ENCODE assay signal across 27 cellular contexts in genomic region chr11:131824766-131825165, GRCh38.
DNase-seq lines count a peak whose midpoint lies in the region; ATAC-seq, FAIRE-seq and TF ChIP-seq lines count a peak whose summit lies in the region.
"Had no signal": no experiment of that assay in that cellular context is flagged by ENCODE, and none has a peak within 500 bp of the region (broad histone marks: within the 10 kb centered on the region; RNA-seq: fewer than 3 reads in every experiment).

No MANE protein-coding gene starts in this region.

- TF ChIP-seq EP300 in HepG2 (IDR thresholded peaks at IDR 0.05; ENCODE audit: low read depth in 2 of 2, low read length in 2 of 2): no peak
- TF ChIP-seq EP300 in HepG2 (CRISPR knock-in tag; IDR thresholded peaks at IDR 0.05; ENCODE audit: borderline replicate concordance): no peak

- CTCF ChIA-PET in HepG2 (lab: Yijun Ruan, JAX; ENCODE audit: low intra/inter-chr PET ratio, low total read pairs): no interaction called here

- H4K20me1 ChIP-seq in HepG2 (ENCODE audit: insufficient read depth, low read length): no peaks in the 10 kb centered on the region

- TF ChIP-seq CTCF in left ventricle myocardium inferior (IDR thresholded peaks at IDR 0.05; ENCODE audit: borderline replicate concordance) (no peak), bronchial epithelial cell (IDR thresholded peaks at IDR 0.05; ENCODE audit: insufficient read depth, low read length, severe bottlenecking) (no peak), HepG2 (CRISPR knock-in tag; IDR thresholded peaks at IDR 0.05) (no peak)

- H3K27me3 ChIP-seq in left ventricle myocardium inferior (ENCODE audit: low read depth): peaks cover 69% of the 10 kb centered on the region
- H3K27me3 ChIP-seq in bronchial epithelial cell (ENCODE audit: control insufficient read depth, insufficient read depth, low read length): peaks cover 2% of the 10 kb centered on the region
- no peaks in the 10 kb centered on the region for H3K27me3 ChIP-seq in HepG2 (ENCODE audit: control insufficient read depth in 1 of 2, insufficient read depth in 2 of 2, low read length in 2 of 2)
- H3K27me3 ChIP-seq: SJCRH30 had no signal

- FAIRE-seq in bronchial epithelial cell (lab: Jason Lieb, UNC) (no peak), HepG2 (lab: Jason Lieb, UNC) (no peak)
- FAIRE-seq: GM12891 had no signal

- no peak overlapping the region for H2AFZ ChIP-seq in HepG2 (ENCODE audit: low read length)

- intact Hi-C loops in Right ventricle myocardium superior (cut with DNase I) (no loop called here), left ventricle myocardium inferior (cut with micrococcal nuclease) (no loop called here), HepG2 (cut with micrococcal nuclease; ENCODE audit: unreplicated experiment) (no loop called here)

- H3K36me3 ChIP-seq in left ventricle myocardium inferior (no peaks in the 10 kb centered on the region), bronchial epithelial cell (ENCODE audit: control insufficient read depth, insufficient read depth, low read length) (no peaks in the 10 kb centered on the region), HepG2 (replicated peaks in 1 of 2; ENCODE audit: control insufficient read depth in 1 of 2, insufficient read depth in 2 of 2, low read length in 2 of 2) (no peaks in the 10 kb centered on the region)
- H3K36me3 ChIP-seq: breast epithelium, heart right ventricle, SJCRH30 had no signal

- H3K4me3 ChIP-seq in left ventricle myocardium inferior (no peak overlapping the region), bronchial epithelial cell (ENCODE audit: low read depth, low read length) (no peak overlapping the region), HepG2 (replicated peaks in 1 of 3; ENCODE audit: insufficient read depth in 1 of 3, low read depth in 2 of 3, low read length in 3 of 3) (no peak overlapping the region)
- H3K4me3 ChIP-seq: breast epithelium, heart right ventricle, SJCRH30, smooth muscle cell had no signal

- no peak overlapping the region for H3K9ac ChIP-seq in HepG2 (ENCODE audit: insufficient read depth, low read depth, low read length)

- BruUV-seq in HepG2 (replicated peaks; lab: Mats Ljungman, UMichigan): no TSS peak

- no peak overlapping the region for H3K4me2 ChIP-seq in HepG2 (ENCODE audit: low read depth, low read length)
- H3K4me2 ChIP-seq: smooth muscle cell had no signal

- H3K4me1 ChIP-seq in left ventricle myocardium inferior (no peaks in the 10 kb centered on the region), HepG2 (ENCODE audit: insufficient read depth, low read length) (peaks cover 8% of the 10 kb centered on the region; the same call in 1 of the 2 replicates)
- H3K4me1 ChIP-seq: breast epithelium, SJCRH30 had no signal

- no peaks in the 10 kb centered on the region for H3K36me3 Mint-ChIP-seq in activated naive CD8-positive, alpha-beta T cell treated with anti-CD3 and anti-CD28 coated beads, Interleukin-2, amount 50 U/mL, for 24 hours (ENCODE audit: low read depth)
- H3K36me3 Mint-ChIP-seq: activated naive CD8-positive, alpha-beta T cell treated with anti-CD3 and anti-CD28 coated beads for 36 hours; CD14-positive monocyte; memory B cell; natural killer cell treated with Interleukin-12 subunit alpha and Interleukin-12 subunit beta and Interleukin-15 and Interleukin-18, amount 100 ng/mL, for 72 hours; WTC11 had no signal

- no peak overlapping the region for H3K27ac ChIP-seq in left ventricle myocardium inferior (replicated peaks)
- no peak overlapping the region for H3K27ac ChIP-seq in HepG2 (ENCODE audit: extremely low read length, insufficient read depth, low read length)
- H3K27ac ChIP-seq: SJCRH30 had no signal

- TF ChIP-seq POLR2A in HepG2 (IDR thresholded peaks at IDR 0.05; ENCODE audit: insufficient read depth in 1 of 2, low read depth in 2 of 2, low read length in 2 of 2): no peak

- H3K4me3 Mint-ChIP-seq in activated naive CD8-positive, alpha-beta T cell treated with anti-CD3 and anti-CD28 coated beads, Interleukin-2, amount 50 U/mL, for 24 hours: no peak overlapping the region
- H3K4me3 Mint-ChIP-seq: activated CD8-positive, alpha-beta T cell treated with anti-CD3 and anti-CD28 coated beads for 36 hours; activated naive CD8-positive, alpha-beta T cell treated with anti-CD3 and anti-CD28 coated beads for 36 hours; memory B cell; natural killer cell treated with Interleukin-12 subunit alpha and Interleukin-12 subunit beta and Interleukin-15 and Interleukin-18, amount 100 ng/mL, for 72 hours; WTC11 had no signal

- ATAC-seq in Right ventricle myocardium superior (ENCODE audit: poor library complexity) (peak; percentile 76), HepG2 (no peak)
- no peak for ATAC-seq in activated naive CD8-positive, alpha-beta T cell treated with anti-CD3 and anti-CD28 coated beads, Interleukin-2, amount 50 U/mL, for 24 hours
- ATAC-seq: activated CD8-positive, alpha-beta T cell treated with anti-CD3 and anti-CD28 coated beads for 36 hours; esophagus mucosa; heart right ventricle; natural killer cell treated with Interleukin-12 subunit alpha and Interleukin-12 subunit beta and Interleukin-15 and Interleukin-18, amount 100 ng/mL, for 72 hours; WTC11 had no signal

- H3K27me3 Mint-ChIP-seq in activated naive CD8-positive, alpha-beta T cell treated with anti-CD3 and anti-CD28 coated beads, Interleukin-2, amount 50 U/mL, for 24 hours: no peaks in the 10 kb centered on the region
- H3K27me3 Mint-ChIP-seq: activated CD8-positive, alpha-beta T cell treated with anti-CD3 and anti-CD28 coated beads for 36 hours; activated naive CD8-positive, alpha-beta T cell treated with anti-CD3 and anti-CD28 coated beads for 36 hours; memory B cell; natural killer cell treated with Interleukin-12 subunit alpha and Interleukin-12 subunit beta and Interleukin-15 and Interleukin-18, amount 100 ng/mL, for 72 hours had no signal

- no peaks in the 10 kb centered on the region for H3K9me3 Mint-ChIP-seq in activated naive CD8-positive, alpha-beta T cell treated with anti-CD3 and anti-CD28 coated beads, Interleukin-2, amount 50 U/mL, for 24 hours
- H3K9me3 Mint-ChIP-seq: activated CD8-positive, alpha-beta T cell treated with anti-CD3 and anti-CD28 coated beads for 36 hours; activated naive CD8-positive, alpha-beta T cell treated with anti-CD3 and anti-CD28 coated beads for 36 hours; WTC11 had no signal

- no peaks in the 10 kb centered on the region for H3K4me1 Mint-ChIP-seq in activated naive CD8-positive, alpha-beta T cell treated with anti-CD3 and anti-CD28 coated beads, Interleukin-2, amount 50 U/mL, for 24 hours
- H3K4me1 Mint-ChIP-seq: activated naive CD8-positive, alpha-beta T cell treated with anti-CD3 and anti-CD28 coated beads for 36 hours; memory B cell had no signal

- H3K79me2 ChIP-seq in HepG2 (ENCODE audit: insufficient read depth, low read length): no peaks in the 10 kb centered on the region

- no peak for TF ChIP-seq RAD21 in HepG2 (CRISPR knock-in tag; IDR thresholded peaks at IDR 0.05)

- in situ Hi-C loops in HepG2 (cut with HindIII; ENCODE audit: extremely low pct_ligation_motif_present, low pct_unique_long_range_greater_than_20kb): no loop called here

- 24% methylated on average over 3 of the region's 3 CpGs for WGBS in HepG2 (ENCODE audit: low lambda C conversion rate)

- POLR2A ChIA-PET in HepG2 (lab: Yijun Ruan, JAX): no interaction called here

- H3K9me3 ChIP-seq in left ventricle myocardium inferior (replicated peaks) (no peaks in the 10 kb centered on the region), HepG2 (ENCODE audit: low read length) (no peaks in the 10 kb centered on the region)
- H3K9me3 ChIP-seq: breast epithelium, heart right ventricle, SJCRH30 had no signal

- H3K27ac Mint-ChIP-seq in activated naive CD8-positive, alpha-beta T cell treated with anti-CD3 and anti-CD28 coated beads, Interleukin-2, amount 50 U/mL, for 24 hours: no peak overlapping the region
- H3K27ac Mint-ChIP-seq: activated CD8-positive, alpha-beta T cell treated with anti-CD3 and anti-CD28 coated beads for 36 hours; activated naive CD8-positive, alpha-beta T cell treated with anti-CD3 and anti-CD28 coated beads for 36 hours; memory B cell; natural killer cell treated with Interleukin-12 subunit alpha and Interleukin-12 subunit beta and Interleukin-15 and Interleukin-18, amount 100 ng/mL, for 72 hours; WTC11 had no signal

- DNase-seq in Right ventricle myocardium superior: no peak
- DNase-seq in left ventricle myocardium inferior: no peak
- DNase-seq in bronchial epithelial cell (ENCODE audit: low read depth): peak; percentile 12
- DNase-seq in HepG2 (ENCODE audit: low spot score): no peak
- DNase-seq in stimulated activated CD4-positive, alpha-beta T cell treated with anti-CD3 and anti-CD28 coated beads, Interleukin-4, amount 100 ng/mL, for 24 hours: no peak
- no peak for DNase-seq in HUDEP-2 (lab: John Stamatoyannopoulos, UW; ENCODE audit: unreplicated experiment in 76 of 76)
- no peak for DNase-seq in NCI-H2171 treated with DMSO at 0.1 percent for 48 hours (lab: John Stamatoyannopoulos, UW)
- DNase-seq in activated naive CD8-positive, alpha-beta T cell treated with anti-CD3 and anti-CD28 coated beads, Interleukin-2, amount 50 U/mL, for 24 hours: no peak
- DNase-seq: activated CD8-positive, alpha-beta T cell treated with anti-CD3 and anti-CD28 coated beads for 36 hours; activated naive CD8-positive, alpha-beta T cell treated with anti-CD3 and anti-CD28 coated beads for 36 hours; DMS 273 treated with DMSO at 0.1 percent for 48 hours; GF-D8; heart right ventricle; NCI-H1092; NCI-H2081 treated with DMSO at 0.1 percent for 48 hours; NCI-H526; posterior cingulate gyrus; SJCRH30; T-helper 2 cell had no signal

TF ChIP-seq in HepG2, 621 proteins besides CTCF, POLR2A, EP300 and RAD21:
- TF ChIP-seq JDP2 (CRISPR knock-in tag; IDR thresholded peaks at IDR 0.05; ENCODE audit: borderline replicate concordance): no peak
- TF ChIP-seq MZF1 (CRISPR knock-in tag; IDR thresholded peaks at IDR 0.05; ENCODE audit: borderline replicate concordance): no peak
- TF ChIP-seq CEBPB (IDR thresholded peaks at IDR 0.05; ENCODE audit: borderline replicate concordance, low read depth, low read length): peak; percentile 75; the same call in 1 of the 2 replicates
- no peak for TF ChIP-seq ZNF777 (CRISPR knock-in tag; IDR thresholded peaks at IDR 0.05)
- no peak for TF ChIP-seq CHD4 (IDR thresholded peaks at IDR 0.05; ENCODE audit: borderline replicate concordance, low read length)
- no peak for TF ChIP-seq PAF1 (CRISPR knock-in tag; IDR thresholded peaks at IDR 0.05)
- no peak for TF ChIP-seq ZGPAT (CRISPR knock-in tag; IDR thresholded peaks at IDR 0.05)
